In the genomic region with DNA sequence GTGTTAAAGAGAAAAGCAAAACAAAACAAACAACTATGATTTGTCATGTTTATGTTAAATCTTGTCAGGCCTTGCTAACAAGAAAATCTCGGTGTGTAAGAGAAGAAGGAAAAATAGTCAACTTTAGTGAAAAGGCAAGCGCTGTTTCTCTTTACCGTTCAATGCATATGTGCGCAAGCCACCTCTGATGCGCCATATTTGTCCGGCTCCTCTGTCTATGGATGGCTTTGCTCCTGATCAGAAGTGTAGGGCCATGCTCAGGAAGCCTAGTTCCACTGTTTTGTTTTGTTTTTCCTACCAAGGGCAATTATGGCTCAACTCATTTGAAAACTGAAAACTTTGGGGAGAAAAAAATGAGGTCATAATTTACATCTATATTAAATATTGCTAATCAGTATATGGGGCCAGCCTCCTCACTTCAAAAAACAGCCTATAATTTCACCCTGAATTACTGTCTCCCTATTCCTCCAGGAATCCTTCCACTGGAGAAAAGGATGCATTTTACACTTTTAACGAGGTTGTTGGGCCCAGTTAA, we compare ENCODE assay signal across 1 cellular context.
TF ChIP-seq lines count a peak whose summit lies in the region.

No MANE protein-coding gene starts in this region.

TF ChIP-seq in GM23338, 12 proteins besides CTCF, POLR2A, EP300 and RAD21 (continued from another document):
- TF ChIP-seq, protein P1, sequence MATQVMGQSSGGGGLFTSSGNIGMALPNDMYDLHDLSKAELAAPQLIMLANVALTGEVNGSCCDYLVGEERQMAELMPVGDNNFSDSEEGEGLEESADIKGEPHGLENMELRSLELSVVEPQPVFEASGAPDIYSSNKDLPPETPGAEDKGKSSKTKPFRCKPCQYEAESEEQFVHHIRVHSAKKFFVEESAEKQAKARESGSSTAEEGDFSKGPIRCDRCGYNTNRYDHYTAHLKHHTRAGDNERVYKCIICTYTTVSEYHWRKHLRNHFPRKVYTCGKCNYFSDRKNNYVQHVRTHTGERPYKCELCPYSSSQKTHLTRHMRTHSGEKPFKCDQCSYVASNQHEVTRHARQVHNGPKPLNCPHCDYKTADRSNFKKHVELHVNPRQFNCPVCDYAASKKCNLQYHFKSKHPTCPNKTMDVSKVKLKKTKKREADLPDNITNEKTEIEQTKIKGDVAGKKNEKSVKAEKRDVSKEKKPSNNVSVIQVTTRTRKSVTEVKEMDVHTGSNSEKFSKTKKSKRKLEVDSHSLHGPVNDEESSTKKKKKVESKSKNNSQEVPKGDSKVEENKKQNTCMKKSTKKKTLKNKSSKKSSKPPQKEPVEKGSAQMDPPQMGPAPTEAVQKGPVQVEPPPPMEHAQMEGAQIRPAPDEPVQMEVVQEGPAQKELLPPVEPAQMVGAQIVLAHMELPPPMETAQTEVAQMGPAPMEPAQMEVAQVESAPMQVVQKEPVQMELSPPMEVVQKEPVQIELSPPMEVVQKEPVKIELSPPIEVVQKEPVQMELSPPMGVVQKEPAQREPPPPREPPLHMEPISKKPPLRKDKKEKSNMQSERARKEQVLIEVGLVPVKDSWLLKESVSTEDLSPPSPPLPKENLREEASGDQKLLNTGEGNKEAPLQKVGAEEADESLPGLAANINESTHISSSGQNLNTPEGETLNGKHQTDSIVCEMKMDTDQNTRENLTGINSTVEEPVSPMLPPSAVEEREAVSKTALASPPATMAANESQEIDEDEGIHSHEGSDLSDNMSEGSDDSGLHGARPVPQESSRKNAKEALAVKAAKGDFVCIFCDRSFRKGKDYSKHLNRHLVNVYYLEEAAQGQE (IDR thresholded peaks at IDR 0.05; ENCODE audit: unreplicated experiment): no peak
- TF ChIP-seq NANOG (IDR thresholded peaks at IDR 0.05; ENCODE audit: borderline replicate concordance) (no peak), JUNB (IDR thresholded peaks at IDR 0.05; ENCODE audit: unreplicated experiment) (no peak), EZH2phosphoT487 (IDR thresholded peaks at IDR 0.05; ENCODE audit: unreplicated experiment) (no peak)
TF ChIP-seq in GM23338: peak in this region for 0.
